12 cellular contexts compared by ENCODE assay signal in genomic region chr17:64009571-64010402, GRCh38. TPM values are rescaled to one million over a fixed set of nuclear protein-coding genes. Genes with fewer than 3 reads are reported as not detected.
DNase-seq lines count a peak whose midpoint lies in the region; ATAC-seq and TF ChIP-seq lines count a peak whose summit lies in the region.
"Had no signal": no experiment of that assay in that cellular context is flagged by ENCODE, and none has a peak within 500 bp of the region (broad histone marks: within the 10 kb centered on the region; RNA-seq: fewer than 3 reads in every experiment).

No MANE protein-coding gene starts in this region.

- peaks cover 0 to 2% (median 0%) of the 10 kb centered on the region in 8 donors for H3K9me3 Mint-ChIP-seq in CD4-positive, alpha-beta memory T cell
- no peaks in the 10 kb centered on the region for H3K9me3 Mint-ChIP-seq in natural killer cell treated with Interleukin-12 subunit alpha and Interleukin-12 subunit beta and Interleukin-15 and Interleukin-18, amount 100 ng/mL, for 72 hours
- H3K9me3 Mint-ChIP-seq: H9 had no signal

- no peaks in the 10 kb centered on the region for H3K27me3 Mint-ChIP-seq in CD4-positive, alpha-beta memory T cell
- no peaks in the 10 kb centered on the region for H3K27me3 Mint-ChIP-seq in natural killer cell treated with Interleukin-12 subunit alpha and Interleukin-12 subunit beta and Interleukin-15 and Interleukin-18, amount 100 ng/mL, for 72 hours

- TF ChIP-seq CTCF in choroid plexus epithelial cell (conservative IDR thresholded peaks at IDR 0.05; ENCODE audit: low read depth, low read length) (no peak), tibial artery (IDR thresholded peaks at IDR 0.05) (no peak)

- no peaks in the 10 kb centered on the region for H3K9me3 ChIP-seq in CD4-positive, alpha-beta memory T cell (ENCODE audit: control insufficient read depth in 1 of 2, low read length in 2 of 2)
- H3K9me3 ChIP-seq in KOPT-K1 (ENCODE audit: insufficient read depth, low read length, poor library complexity, severe bottlenecking) (no peaks in the 10 kb centered on the region), tibial artery (no peaks in the 10 kb centered on the region)

- H3K27ac ChIP-seq in CD4-positive, alpha-beta memory T cell (ENCODE audit: low read depth, low read length): no peak overlapping the region
- peak overlapping the region; percentile 14 for H3K27ac ChIP-seq in KOPT-K1 (ENCODE audit: low read depth, low read length, poor library complexity, severe bottlenecking)
- H3K27ac ChIP-seq in tibial artery: no peak overlapping the region
- H3K27ac ChIP-seq: HL-60 had no signal

- peaks cover 90% of the 10 kb centered on the region for H3K4me1 ChIP-seq in CD4-positive, alpha-beta memory T cell (ENCODE audit: insufficient read depth, low read length)
- peaks cover 0 to 8% (median 0%) of the 10 kb centered on the region in 4 donors for H3K4me1 ChIP-seq in tibial artery

- intact Hi-C loops in CD4-positive, alpha-beta memory T cell (cut with micrococcal nuclease): loop anchor here (1.0 kb wide), 1 partner anchor 8 kb away; no protein-coding TSS in a partner anchor
- intact Hi-C loops in tibial artery (cut with DNase I; ENCODE audit: low total_unique reads): no loop called here

- H3K27me3 ChIP-seq in CD4-positive, alpha-beta memory T cell (ENCODE audit: insufficient read depth, low read length): no peaks in the 10 kb centered on the region
- H3K27me3 ChIP-seq in tibial artery: peaks cover 0 to 17% of the 10 kb centered on the region in 2 donors

- ATAC-seq in natural killer cell treated with Interleukin-12 subunit alpha and Interleukin-12 subunit beta and Interleukin-15 and Interleukin-18, amount 100 ng/mL, for 72 hours: peak in 1 of 2 donors; percentile 57
- no peak for ATAC-seq in HG02870 (IDR thresholded peaks at IDR 0.05; ENCODE audit: unreplicated experiment)

- H3K36me3 Mint-ChIP-seq in CD4-positive, alpha-beta memory T cell: peaks cover 30 to 65% of the 10 kb centered on the region in 2 donors
- no peaks in the 10 kb centered on the region for H3K36me3 Mint-ChIP-seq in natural killer cell treated with Interleukin-12 subunit alpha and Interleukin-12 subunit beta and Interleukin-15 and Interleukin-18, amount 100 ng/mL, for 72 hours

- H3K4me3 Mint-ChIP-seq in CD4-positive, alpha-beta memory T cell: peak overlapping the region; percentile 21 to 64 (median 46)
- no peak overlapping the region for H3K4me3 Mint-ChIP-seq in natural killer cell treated with Interleukin-12 subunit alpha and Interleukin-12 subunit beta and Interleukin-15 and Interleukin-18, amount 100 ng/mL, for 72 hours
- H3K4me3 Mint-ChIP-seq: H9 had no signal

- H3K36me3 ChIP-seq in CD4-positive, alpha-beta memory T cell (ENCODE audit: insufficient read depth, low read length): peaks cover 31% of the 10 kb centered on the region
- H3K36me3 ChIP-seq in KOPT-K1 (ENCODE audit: insufficient read depth, low read length) (peaks cover 93% of the 10 kb centered on the region), tibial artery (no peaks in the 10 kb centered on the region)

- no peak for DNase-seq in CD4-positive, alpha-beta memory T cell
- peak; percentile 46 for DNase-seq in choroid plexus epithelial cell (ENCODE audit: low read depth)
- DNase-seq in natural killer cell treated with Interleukin-12 subunit alpha and Interleukin-12 subunit beta and Interleukin-15 and Interleukin-18, amount 100 ng/mL, for 72 hours (ENCODE audit: low spot score): peak; percentile 32
- DNase-seq in tibial artery: no peak
- DNase-seq in iPS-NIHi7 (ENCODE audit: extremely low spot score): no peak
- DNase-seq in DMS153 treated with DMSO at 0.1 percent for 48 hours (lab: John Stamatoyannopoulos, UW; ENCODE audit: unreplicated experiment): no peak
- DNase-seq: H9; NCI-H2029; stimulated activated CD4-positive, alpha-beta T cell treated with anti-CD3 and anti-CD28 coated beads, Interleukin-12 subunit alpha, Interleukin-12 subunit beta, amount 100 ng/mL, for 4 hours had no signal

- peaks cover 40 to 88% (median 62%) of the 10 kb centered on the region in 4 donors for H3K4me1 Mint-ChIP-seq in CD4-positive, alpha-beta memory T cell
- H3K4me1 Mint-ChIP-seq in natural killer cell treated with Interleukin-12 subunit alpha and Interleukin-12 subunit beta and Interleukin-15 and Interleukin-18, amount 100 ng/mL, for 72 hours (ENCODE audit: low read depth in 2 of 2): peaks cover 35 to 38% of the 10 kb centered on the region in 2 donors

- no peak overlapping the region for H3K4me3 ChIP-seq in CD4-positive, alpha-beta memory T cell (ENCODE audit: low read length in 2 of 2)
- H3K4me3 ChIP-seq in choroid plexus epithelial cell (ENCODE audit: low read depth, low read length): no peak overlapping the region
- no peak overlapping the region for H3K4me3 ChIP-seq in tibial artery

- CTCF ChIA-PET in CD4-positive, alpha-beta memory T cell (lab: Charles Lee; ENCODE audit: partially characterized antibody): interaction anchor here (1.1 to 32.9 kb wide), 3 partner anchors 14 to 90 kb away, joined by 3 to 556 read pairs (median 3); partner anchors contain the start of gene ICAM2

- POLR2A ChIA-PET in CD4-positive, alpha-beta memory T cell (lab: Charles Lee; ENCODE audit: partially characterized antibody): interaction anchor here (1.0 to 22.6 kb wide), 2 partner anchors 10 to 15 kb away, joined by 3 to 587 read pairs; partner anchors contain the start of gene ICAM2

- peak overlapping the region; percentile 60 to 99 (median 85) for H3K27ac Mint-ChIP-seq in CD4-positive, alpha-beta memory T cell
- H3K27ac Mint-ChIP-seq in natural killer cell treated with Interleukin-12 subunit alpha and Interleukin-12 subunit beta and Interleukin-15 and Interleukin-18, amount 100 ng/mL, for 72 hours: peak overlapping the region; percentile 21 to 100
- H3K27ac Mint-ChIP-seq: H9 had no signal

RNA-seq across cellular contexts. Expression of gene ICAM2, which starts 10.6 kb away (rescaled TPM):
- 100 to 1,000 TPM; 150 to 158 TPM for total RNA-seq in CD4-positive, alpha-beta memory T cell
- polyA plus RNA-seq in CD4-positive, alpha-beta memory T cell: 100 to 1,000 TPM; 411 to 591 TPM
- total RNA-seq in natural killer cell treated with Interleukin-12 subunit alpha and Interleukin-12 subunit beta and Interleukin-15 and Interleukin-18, amount 100 ng/mL, for 72 hours: 10 to 100 TPM; 14.1 to 20.7 TPM

RNA-seq across cellular contexts. Expression of gene PRR29, which starts 11.6 kb away (rescaled TPM):
- total RNA-seq in CD4-positive, alpha-beta memory T cell: 1 to 10 TPM in 1 of 2 experiments, under 1 TPM in 1; 0.19 to 1.0 TPM
- 1 to 10 TPM; 5.6 to 6.0 TPM for polyA plus RNA-seq in CD4-positive, alpha-beta memory T cell
- 1 to 10 TPM in 1 of 2 donors, under 1 TPM in 1; 0.50 to 1.0 TPM for total RNA-seq in natural killer cell treated with Interleukin-12 subunit alpha and Interleukin-12 subunit beta and Interleukin-15 and Interleukin-18, amount 100 ng/mL, for 72 hours

RNA-seq across cellular contexts. Expression of gene SCN4A, which starts 37.1 kb away (rescaled TPM):
- under 1 TPM; 0.17 to 0.30 TPM for total RNA-seq in CD4-positive, alpha-beta memory T cell
- polyA plus RNA-seq in CD4-positive, alpha-beta memory T cell: not detected
- total RNA-seq in natural killer cell treated with Interleukin-12 subunit alpha and Interleukin-12 subunit beta and Interleukin-15 and Interleukin-18, amount 100 ng/mL, for 72 hours: under 1 TPM in 1 of 2 donors, not detected in 1; 0.08 TPM

Comparison
In these comparisons a context has a peak if more than half of its experiments do, and no peak if none do; other contexts are left out.
1. DNase-seq: peak in choroid plexus epithelial cell (single experiment) and natural killer cell treated with Interleukin-12 subunit alpha and Interleukin-12 subunit beta and Interleukin-15 and Interleukin-18, amount 100 ng/mL, for 72 hours (single experiment); none in CD4-positive, alpha-beta memory T cell (0 of 5), tibial artery (0 of 2), iPS-NIHi7 (single experiment) and DMS153 treated with DMSO at 0.1 percent for 48 hours (single experiment).
2. RNA of gene ICAM2, which starts 10.6 kb away (total RNA-seq): 150 to 158 TPM in CD4-positive, alpha-beta memory T cell; 14.1 to 20.7 TPM in natural killer cell treated with Interleukin-12 subunit alpha and Interleukin-12 subunit beta and Interleukin-15 and Interleukin-18, amount 100 ng/mL, for 72 hours; every median in the first group is over 4 times any median in the second.